In genomic region chr11:64891880-64892279, GRCh38 we compare ENCODE assay signal across 19 cellular contexts. TPM values are rescaled to one million over a fixed set of nuclear protein-coding genes. Genes with fewer than 3 reads are reported as not detected.
DNase-seq lines count a peak whose midpoint lies in the region; ATAC-seq and TF ChIP-seq lines count a peak whose summit lies in the region.
"Had no signal": no experiment of that assay in that cellular context is flagged by ENCODE, and none has a peak within 500 bp of the region (broad histone marks: within the 10 kb centered on the region; RNA-seq: fewer than 3 reads in every experiment).

No MANE protein-coding gene starts in this region.

- peaks cover 15 to 60% (median 45%) of the 10 kb centered on the region in 9 donors for H3K4me1 ChIP-seq in heart right ventricle
- H3K4me1 ChIP-seq in muscle layer of duodenum (ENCODE audit: control insufficient read depth in 1 of 2, insufficient read depth in 2 of 2, low read length in 2 of 2): peaks cover 0 to 11% of the 10 kb centered on the region in 2 donors

- H3K9me3 ChIP-seq in heart right ventricle (no peaks in the 10 kb centered on the region), muscle layer of duodenum (ENCODE audit: control insufficient read depth in 1 of 2, low read length in 2 of 2) (no peaks in the 10 kb centered on the region)
- H3K9me3 ChIP-seq: ascending aorta, suprapubic skin had no signal

- H3K4me1 Mint-ChIP-seq in central memory CD8-positive, alpha-beta T cell: peaks cover 11% of the 10 kb centered on the region
- H3K4me1 Mint-ChIP-seq in type B pancreatic cell (ENCODE audit: unreplicated experiment): peaks cover 17% of the 10 kb centered on the region
- H3K4me1 Mint-ChIP-seq in activated CD4-positive, alpha-beta memory T cell treated with anti-CD3 and anti-CD28 coated beads, Interleukin-2, amount 10 ng/mL, durations not matched to agents 7 days and 5 days: peaks cover 13% of the 10 kb centered on the region

- WGBS in heart right ventricle, 2 donors: 80 to 81% methylated on average over 5 of the region's 5 CpGs

- peak overlapping the region; percentile 35 for H3K4me3 Mint-ChIP-seq in central memory CD8-positive, alpha-beta T cell
- peak overlapping the region; percentile 80 for H3K4me3 Mint-ChIP-seq in type B pancreatic cell
- H3K4me3 Mint-ChIP-seq in activated CD4-positive, alpha-beta memory T cell treated with anti-CD3 and anti-CD28 coated beads, Interleukin-2, amount 10 ng/mL, durations not matched to agents 7 days and 5 days: no peak overlapping the region
- H3K4me3 Mint-ChIP-seq: natural killer cell treated with Interleukin-12 subunit alpha and Interleukin-12 subunit beta and Interleukin-15 and Interleukin-18, amount 100 ng/mL, for 72 hours had no signal

- no peak for TF ChIP-seq CTCF in heart right ventricle (IDR thresholded peaks at IDR 0.05)
- TF ChIP-seq CTCF in type B pancreatic cell (conservative IDR thresholded peaks at IDR 0.05): no peak

- no peaks in the 10 kb centered on the region for H3K9me3 Mint-ChIP-seq in central memory CD8-positive, alpha-beta T cell
- H3K9me3 Mint-ChIP-seq in type B pancreatic cell: no peaks in the 10 kb centered on the region
- no peaks in the 10 kb centered on the region for H3K9me3 Mint-ChIP-seq in activated CD4-positive, alpha-beta memory T cell treated with anti-CD3 and anti-CD28 coated beads, Interleukin-2, amount 10 ng/mL, durations not matched to agents 7 days and 5 days
- H3K9me3 Mint-ChIP-seq: CD8-positive, alpha-beta memory T cell; natural killer cell treated with Interleukin-12 subunit alpha and Interleukin-12 subunit beta and Interleukin-15 and Interleukin-18, amount 100 ng/mL, for 72 hours had no signal

- H3K27ac ChIP-seq in heart right ventricle (peak overlapping the region in 7 of 10 donors; percentile 34 to 77 (median 68)), muscle layer of duodenum (ENCODE audit: low read length) (peak overlapping the region; percentile 83)
- H3K27ac ChIP-seq: ascending aorta, HL-60, skin epidermis, suprapubic skin had no signal

- intact Hi-C loops in heart right ventricle (cut with DNase I) (loop anchor here in 5 of 10 donors (1.0 to 10.0 kb wide), 3 partner anchors 44 to 107 kb away; no protein-coding TSS in a partner anchor), Right ventricle myocardium inferior (cut with DNase I) (no loop called here)

- peaks cover 55% of the 10 kb centered on the region for H3K36me3 Mint-ChIP-seq in central memory CD8-positive, alpha-beta T cell (ENCODE audit: insufficient read depth)
- H3K36me3 Mint-ChIP-seq in type B pancreatic cell: no peaks in the 10 kb centered on the region
- H3K36me3 Mint-ChIP-seq in activated CD4-positive, alpha-beta memory T cell treated with anti-CD3 and anti-CD28 coated beads, Interleukin-2, amount 10 ng/mL, durations not matched to agents 7 days and 5 days (ENCODE audit: low read depth): peaks cover 4% of the 10 kb centered on the region
- H3K36me3 Mint-ChIP-seq: natural killer cell treated with Interleukin-12 subunit alpha and Interleukin-12 subunit beta and Interleukin-15 and Interleukin-18, amount 100 ng/mL, for 72 hours had no signal

- H3K27me3 ChIP-seq in heart right ventricle (no peaks in the 10 kb centered on the region), muscle layer of duodenum (ENCODE audit: low read depth, low read length) (no peaks in the 10 kb centered on the region)
- H3K27me3 ChIP-seq: ascending aorta, suprapubic skin had no signal

- H3K36me3 ChIP-seq in heart right ventricle: peaks cover 0 to 25% (median 0%) of the 10 kb centered on the region in 9 donors
- H3K36me3 ChIP-seq in muscle layer of duodenum (ENCODE audit: control insufficient read depth in 1 of 2, insufficient read depth in 2 of 2, low read length in 2 of 2): peaks cover 0 to 24% of the 10 kb centered on the region in 2 donors

- POLR2A ChIA-PET in activated CD4-positive, alpha-beta memory T cell treated with anti-CD3 and anti-CD28 coated beads, Interleukin-2, amount 10 ng/mL, durations not matched to agents 7 days and 5 days (lab: Charles Lee): interaction anchor here (25.5 kb wide), 1 partner anchor 35 kb away, joined by 1068 read pairs; the partner anchor contains the start of gene CDC42BPG

- H3K4me3 ChIP-seq in heart right ventricle (no peak overlapping the region), muscle layer of duodenum (ENCODE audit: low read depth in 1 of 2, low read length in 2 of 2) (peak overlapping the region in 1 of 2 donors; percentile 59)
- H3K4me3 ChIP-seq: ascending aorta, skin epidermis, suprapubic skin had no signal

- DNase-seq in heart right ventricle (no peak), Right ventricle myocardium inferior (ENCODE audit: missing footprints) (no peak), type B pancreatic cell (ENCODE audit: extremely low spot score, unreplicated experiment) (no peak), AG08396 (ENCODE audit: low spot score) (no peak)
- no peak for DNase-seq in central memory CD8-positive, alpha-beta T cell (ENCODE audit: low spot score in 2 of 2)
- DNase-seq in activated CD4-positive, alpha-beta memory T cell treated with anti-CD3 and anti-CD28 coated beads, Interleukin-2, amount 10 ng/mL, durations not matched to agents 7 days and 5 days: no peak
- DNase-seq: activated CD4-positive, alpha-beta T cell treated with anti-CD3 and anti-CD28 coated beads for 4 hours; CD8-positive, alpha-beta memory T cell; DND-41; NK-92 treated with Interleukin-12 subunit alpha and Interleukin-12 subunit beta, amount 100 ng/mL, for 24 hours; stimulated activated CD4-positive, alpha-beta T cell treated with anti-CD3 and anti-CD28 coated beads, Interleukin-4, amount 100 ng/mL, for 24 hours had no signal

- CTCF ChIA-PET in activated CD4-positive, alpha-beta memory T cell treated with anti-CD3 and anti-CD28 coated beads, Interleukin-2, amount 10 ng/mL, durations not matched to agents 7 days and 5 days (lab: Charles Lee): interaction anchor here (30.2 kb wide), 1 partner anchor 36 kb away, joined by 957 read pairs; the partner anchor contains the start of gene CDC42BPG

- H3K27ac Mint-ChIP-seq in central memory CD8-positive, alpha-beta T cell (ENCODE audit: low read depth): peak overlapping the region; percentile 93
- H3K27ac Mint-ChIP-seq in type B pancreatic cell: peak overlapping the region; percentile 89
- no peak overlapping the region for H3K27ac Mint-ChIP-seq in activated CD4-positive, alpha-beta memory T cell treated with anti-CD3 and anti-CD28 coated beads, Interleukin-2, amount 10 ng/mL, durations not matched to agents 7 days and 5 days

- no peaks in the 10 kb centered on the region for H3K27me3 Mint-ChIP-seq in central memory CD8-positive, alpha-beta T cell
- H3K27me3 Mint-ChIP-seq in type B pancreatic cell: no peaks in the 10 kb centered on the region
- no peaks in the 10 kb centered on the region for H3K27me3 Mint-ChIP-seq in activated CD4-positive, alpha-beta memory T cell treated with anti-CD3 and anti-CD28 coated beads, Interleukin-2, amount 10 ng/mL, durations not matched to agents 7 days and 5 days
- H3K27me3 Mint-ChIP-seq: CD8-positive, alpha-beta memory T cell; natural killer cell treated with Interleukin-12 subunit alpha and Interleukin-12 subunit beta and Interleukin-15 and Interleukin-18, amount 100 ng/mL, for 72 hours had no signal

- ATAC-seq in heart right ventricle (no peak), Right ventricle myocardium inferior (no peak), HG03432 (IDR thresholded peaks at IDR 0.05; ENCODE audit: unreplicated experiment) (no peak)
- ATAC-seq in central memory CD8-positive, alpha-beta T cell (replicated peaks; ENCODE audit: extremely low read depth, poor library complexity, severe bottlenecking): no peak
- ATAC-seq: natural killer cell treated with Interleukin-12 subunit alpha and Interleukin-12 subunit beta and Interleukin-15 and Interleukin-18, amount 100 ng/mL, for 72 hours had no signal

RNA-seq across cellular contexts. Expression of gene EHD1, which starts 13.5 kb away (rescaled TPM):
- total RNA-seq in heart right ventricle: 10 to 100 TPM; 30.7 to 73.1 (median 43.9) TPM
- 10 to 100 TPM; 26.0 to 39.7 TPM for polyA plus RNA-seq in heart right ventricle
- 56.0 TPM for total RNA-seq in Right ventricle myocardium inferior
- 86.6 and 121 TPM in 2 replicates for total RNA-seq in type B pancreatic cell (ENCODE audit: low replicate concordance)
- total RNA-seq in activated CD4-positive, alpha-beta memory T cell treated with anti-CD3 and anti-CD28 coated beads, Interleukin-2, amount 10 ng/mL, durations not matched to agents 7 days and 5 days: 100 to 1,000 TPM; 138 to 146 TPM

RNA-seq across cellular contexts. Expression of gene ATG2A, which starts 25.1 kb away (rescaled TPM):
- total RNA-seq in heart right ventricle (10 to 100 TPM; 12.4 to 17.7 (median 16.0) TPM), Right ventricle myocardium inferior (10.7 TPM), type B pancreatic cell (ENCODE audit: low replicate concordance) (26.8 and 30.8 TPM in 2 replicates)
- 10 to 100 TPM; 14.8 to 18.6 TPM for polyA plus RNA-seq in heart right ventricle
- total RNA-seq in activated CD4-positive, alpha-beta memory T cell treated with anti-CD3 and anti-CD28 coated beads, Interleukin-2, amount 10 ng/mL, durations not matched to agents 7 days and 5 days: 10 to 100 TPM; 37.4 to 40.7 TPM

RNA-seq across cellular contexts. Expression of gene PPP2R5B, which starts 32.6 kb away (rescaled TPM):
- 10 to 100 TPM; 13.4 to 29.8 (median 20.4) TPM for total RNA-seq in heart right ventricle
- 10 to 100 TPM; 26.6 to 30.8 TPM for polyA plus RNA-seq in heart right ventricle
- 20.6 TPM for total RNA-seq in Right ventricle myocardium inferior
- 14.8 and 19.4 TPM in 2 replicates for total RNA-seq in type B pancreatic cell (ENCODE audit: low replicate concordance)
- total RNA-seq in activated CD4-positive, alpha-beta memory T cell treated with anti-CD3 and anti-CD28 coated beads, Interleukin-2, amount 10 ng/mL, durations not matched to agents 7 days and 5 days: 10 to 100 TPM; 19.8 to 21.1 TPM

RNA-seq across cellular contexts. Expression of gene GPHA2, which starts 43.8 kb away (rescaled TPM):
- not detected for total RNA-seq in heart right ventricle
- not detected for polyA plus RNA-seq in heart right ventricle
- total RNA-seq in Right ventricle myocardium inferior: not detected
- 0.85 TPM in 1 of 2 replicates, not detected in the other for total RNA-seq in type B pancreatic cell (ENCODE audit: low replicate concordance)
- not detected for total RNA-seq in activated CD4-positive, alpha-beta memory T cell treated with anti-CD3 and anti-CD28 coated beads, Interleukin-2, amount 10 ng/mL, durations not matched to agents 7 days and 5 days
- total RNA-seq: ascending aorta; CD8-positive, alpha-beta memory T cell; natural killer cell treated with Interleukin-12 subunit alpha and Interleukin-12 subunit beta and Interleukin-15 and Interleukin-18, amount 100 ng/mL, for 72 hours; posterior vena cava; suprapubic skin had no signal
- polyA plus RNA-seq: CD8-positive, alpha-beta memory T cell had no signal

RNA-seq across cellular contexts. Expression of gene CDC42BPG, which starts 47.4 kb away (rescaled TPM):
- total RNA-seq in heart right ventricle: 1 to 10 TPM in 1 of 10 donors, under 1 TPM in 9; 0.04 to 1.3 (median 0.27) TPM
- under 1 TPM; 0.17 to 0.37 TPM for polyA plus RNA-seq in heart right ventricle
- 0.16 TPM for total RNA-seq in Right ventricle myocardium inferior
- 20.1 and 47.7 TPM in 2 replicates for total RNA-seq in type B pancreatic cell (ENCODE audit: low replicate concordance)
- under 1 TPM; 0.65 to 0.70 TPM for total RNA-seq in activated CD4-positive, alpha-beta memory T cell treated with anti-CD3 and anti-CD28 coated beads, Interleukin-2, amount 10 ng/mL, durations not matched to agents 7 days and 5 days
- total RNA-seq: ascending aorta had no signal
